In the genomic region with DNA sequence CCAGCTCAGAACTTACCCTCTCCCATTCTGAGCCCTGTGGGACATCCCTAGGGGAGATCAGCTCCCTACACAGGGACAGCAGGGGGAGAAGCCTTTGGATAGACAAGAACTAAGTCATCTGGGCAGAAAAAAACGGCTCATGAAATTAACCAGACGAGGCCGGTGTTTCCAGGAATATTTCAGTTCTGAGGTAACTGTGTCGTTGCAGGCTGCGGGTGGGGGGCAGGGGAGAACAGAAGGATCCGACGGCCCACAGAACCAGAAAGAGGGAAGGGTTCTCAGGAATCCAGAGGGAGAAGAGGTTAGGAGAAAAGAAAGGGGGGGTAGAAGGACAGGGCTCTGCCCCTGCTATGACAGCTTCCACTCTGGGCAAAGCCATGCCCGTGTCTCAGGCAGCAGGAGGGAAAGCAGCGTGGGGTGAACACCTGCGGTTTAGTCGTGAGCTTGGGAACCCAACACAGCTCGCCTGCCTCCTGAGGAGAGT, we compare ENCODE assay signal across 14 cellular contexts. TPM values are rescaled to one million over a fixed set of nuclear protein-coding genes. Genes with fewer than 3 reads are reported as not detected.
A peak's percentile ranks its signal among the peaks of the same experiment; 100 is the strongest.
DNase-seq lines count a peak whose midpoint lies in the region; ATAC-seq and TF ChIP-seq lines count a peak whose summit lies in the region.
"Had no signal": no experiment of that assay in that cellular context is flagged by ENCODE, and none has a peak within 500 bp of the region (broad histone marks: within the 10 kb centered on the region; RNA-seq: fewer than 3 reads in every experiment).

No MANE protein-coding gene starts in this region.

- H3K36me3 ChIP-seq in CD8-positive, alpha-beta T cell (ENCODE audit: insufficient read depth, low read length), result no peaks in the 10 kb centered on the region
- H3K36me3 ChIP-seq in smooth muscle cell (ENCODE audit: low read depth), result no peaks in the 10 kb centered on the region
- no peaks in the 10 kb centered on the region for H3K36me3 ChIP-seq in HAP-1 (replicated peaks)
- H3K36me3 ChIP-seq: right lobe of liver had no signal

- H3F3A ChIP-seq in smooth muscle cell (ENCODE audit: low read depth), result no peaks in the 10 kb centered on the region

- H3K4me1 Mint-ChIP-seq in CD8-positive, alpha-beta T cell (ENCODE audit: low read depth), result peaks cover 70% of the 10 kb centered on the region
- peaks cover 63 to 76% (median 68%) of the 10 kb centered on the region in 3 donors for H3K4me1 Mint-ChIP-seq in T-cell

- H3K79me2 ChIP-seq in smooth muscle cell (ENCODE audit: low read depth), result peaks cover 3% of the 10 kb centered on the region

- no peak for ATAC-seq in CD8-positive, alpha-beta T cell
- no peak for ATAC-seq in T-cell (replicated peaks in 1 of 4)
- ATAC-seq: right lobe of liver had no signal

- no peaks in the 10 kb centered on the region for H3K9me3 Mint-ChIP-seq in CD8-positive, alpha-beta T cell
- no peaks in the 10 kb centered on the region for H3K9me3 Mint-ChIP-seq in T-cell
- H3K9me3 Mint-ChIP-seq: activated CD4-positive, alpha-beta T cell treated with anti-CD3 and anti-CD28 coated beads, Interleukin-2, amount 10 ng/mL, durations not matched to agents 7 days and 5 days had no signal

- in situ Hi-C loops in HAP-1 (cut with MboI; ENCODE audit: low sequenced_read_pairs), result no loop called here

- peaks cover 63% of the 10 kb centered on the region for H4K20me1 ChIP-seq in smooth muscle cell (ENCODE audit: low read depth)

- TF ChIP-seq CTCF in CD8-positive, alpha-beta T cell (IDR thresholded peaks at IDR 0.05), result no peak
- TF ChIP-seq CTCF in smooth muscle cell (IDR thresholded peaks at IDR 0.05; ENCODE audit: borderline replicate concordance, insufficient read depth, poor library complexity, severe bottlenecking), result no peak
- no peak for TF ChIP-seq CTCF in GM10266 (IDR thresholded peaks at IDR 0.05; ENCODE audit: control insufficient read depth, insufficient read depth, low read depth, missing control alignments)

- peaks cover 60% of the 10 kb centered on the region for H3K4me1 ChIP-seq in CD8-positive, alpha-beta T cell (ENCODE audit: insufficient read depth, low read length)
- H3K4me1 ChIP-seq in smooth muscle cell (ENCODE audit: low read depth) (peaks cover 25% of the 10 kb centered on the region), HAP-1 (peaks cover 8% of the 10 kb centered on the region)

- no peak overlapping the region for H3K4me3 ChIP-seq in CD8-positive, alpha-beta T cell (ENCODE audit: low read depth, low read length)
- H3K4me3 ChIP-seq in smooth muscle cell (no peak overlapping the region), HAP-1 (no peak overlapping the region)
- H3K4me3 ChIP-seq: coronary artery, right lobe of liver had no signal

- no peak for DNase-seq in CD8-positive, alpha-beta T cell
- no peak for DNase-seq in T-cell
- DNase-seq in glomerular visceral epithelial cell (ENCODE audit: extremely low spot score), result peak; percentile 89
- no peak for DNase-seq in smooth muscle cell (lab: John Stamatoyannopoulos, UW; ENCODE audit: unreplicated experiment)
- DNase-seq in GM10266 (ENCODE audit: extremely low spot score), result no peak
- DNase-seq in HAP-1 (ENCODE audit: low spot score in 2 of 2), result no peak
- DNase-seq in mesenteric fat pad (ENCODE audit: low spot score), result no peak
- DNase-seq in NCI-H2196 (lab: John Stamatoyannopoulos, UW; ENCODE audit: unreplicated experiment), result no peak
- DNase-seq: activated CD4-positive, alpha-beta T cell treated with anti-CD3 and anti-CD28 coated beads, Interleukin-2, amount 10 ng/mL, durations not matched to agents 7 days and 5 days; activated gamma-delta T cell; NCI-H1092; right lobe of liver had no signal

- H3K27ac ChIP-seq in CD8-positive, alpha-beta T cell (ENCODE audit: low read depth, low read length), result no peak overlapping the region
- H3K27ac ChIP-seq in smooth muscle cell (ENCODE audit: low read depth), result peak overlapping the region; percentile 60
- H3K27ac ChIP-seq: right lobe of liver had no signal

- peak overlapping the region; percentile 39 for H3K27ac Mint-ChIP-seq in CD8-positive, alpha-beta T cell
- H3K27ac Mint-ChIP-seq in T-cell, result peak overlapping the region; percentile 29 to 76
- H3K27ac Mint-ChIP-seq: activated CD4-positive, alpha-beta T cell treated with anti-CD3 and anti-CD28 coated beads, Interleukin-2, amount 10 ng/mL, durations not matched to agents 7 days and 5 days had no signal

- CTCF ChIA-PET in CD8-positive, alpha-beta T cell (lab: Charles Lee), result interaction anchor here (1.1 to 40.7 kb wide), 5 partner anchors 8 to 288 kb away, joined by 3 to 1319 read pairs (median 37); partner anchors contain the start of genes CLCF1, POLD4 and RAD9A
- CTCF ChIA-PET in T-cell (lab: Charles Lee), result interaction anchor here (0.7 to 2.5 kb wide), 5 partner anchors 11 to 20 kb away, joined by 3 to 6 read pairs (median 3); no protein-coding TSS in a partner anchor

- H3K4me2 ChIP-seq in smooth muscle cell, result peak overlapping the region; percentile 100

- peaks cover 8% of the 10 kb centered on the region for H3K27me3 Mint-ChIP-seq in CD8-positive, alpha-beta T cell (ENCODE audit: low read depth)
- H3K27me3 Mint-ChIP-seq in T-cell, result peaks cover 10 to 17% of the 10 kb centered on the region in 2 donors

- no peak overlapping the region for H2AFZ ChIP-seq in smooth muscle cell (ENCODE audit: low read depth)

- peak overlapping the region; percentile 43 for H3K4me3 Mint-ChIP-seq in CD8-positive, alpha-beta T cell
- H3K4me3 Mint-ChIP-seq in T-cell, result no peak overlapping the region
- H3K4me3 Mint-ChIP-seq: activated CD4-positive, alpha-beta T cell treated with anti-CD3 and anti-CD28 coated beads, Interleukin-2, amount 10 ng/mL, durations not matched to agents 7 days and 5 days had no signal

- no peaks in the 10 kb centered on the region for H3K27me3 ChIP-seq in CD8-positive, alpha-beta T cell (ENCODE audit: insufficient read depth, low read length)
- H3K27me3 ChIP-seq in smooth muscle cell (ENCODE audit: low read depth) (no peaks in the 10 kb centered on the region), HAP-1 (ENCODE audit: low read depth) (no peaks in the 10 kb centered on the region)
- H3K27me3 ChIP-seq: right lobe of liver had no signal

- peaks cover 2% of the 10 kb centered on the region for H3K36me3 Mint-ChIP-seq in CD8-positive, alpha-beta T cell
- H3K36me3 Mint-ChIP-seq in T-cell, result peaks cover under 1% of the 10 kb centered on the region

- POLR2A ChIA-PET in CD8-positive, alpha-beta T cell (lab: Charles Lee), result interaction anchor here (0.5 to 1.7 kb wide), 7 partner anchors 7 to 82 kb away, joined by 3 to 11 read pairs (median 3); partner anchors contain the start of genes POLD4 and RAD9A
- POLR2A ChIA-PET in T-cell (lab: Charles Lee), result interaction anchor here (0.6 to 1.8 kb wide), 2 partner anchors 17 to 45 kb away, joined by 3 to 5 read pairs; partner anchors contain the start of gene POLD4 (in 1 of the 2)

- intact Hi-C loops in CD8-positive, alpha-beta T cell (cut with DNase I, micrococcal nuclease), result loop anchor here in 1 of 2 experiments (5.0 kb wide), 1 partner anchor 103 kb away; the partner anchor contains the start of gene GRK2

- WGBS in smooth muscle cell (ENCODE audit: low lambda C conversion rate), result 32% methylated on average over 12 of the region's 12 CpGs

- H3K9me3 ChIP-seq in CD8-positive, alpha-beta T cell (ENCODE audit: low read length), result no peaks in the 10 kb centered on the region
- no peaks in the 10 kb centered on the region for H3K9me3 ChIP-seq in smooth muscle cell (replicated peaks; ENCODE audit: low read depth)
- H3K9me3 ChIP-seq in HAP-1, result no peaks in the 10 kb centered on the region
- H3K9me3 ChIP-seq: right lobe of liver had no signal

- no peak overlapping the region for H3K9ac ChIP-seq in smooth muscle cell (ENCODE audit: low read depth)

RNA-seq across cellular contexts. Expression of gene CLCF1, which starts 3.6 kb away (rescaled TPM):
- 1 to 10 TPM; 7.1 to 7.8 TPM for total RNA-seq in CD8-positive, alpha-beta T cell
- total RNA-seq in T-cell, result 1 to 10 TPM; 2.2 to 8.5 (median 4.1) TPM
- total RNA-seq in smooth muscle cell, result 7.3 and 12.2 TPM in 2 replicates
- polyA plus RNA-seq in smooth muscle cell, result 4.6 and 6.2 TPM in 2 replicates
- 7.7 TPM for total RNA-seq in mesenteric fat pad

RNA-seq across cellular contexts. Expression of gene POLD4, which starts 16.5 kb away (rescaled TPM):
- 10 to 100 TPM; 32.4 to 41.9 TPM for total RNA-seq in CD8-positive, alpha-beta T cell
- 100 to 1,000 TPM in 2 of 5 donors, 10 to 100 TPM in 3; 55.1 to 107 (median 98.0) TPM for total RNA-seq in T-cell
- total RNA-seq in smooth muscle cell, result 61.4 and 78.0 TPM in 2 replicates
- polyA plus RNA-seq in smooth muscle cell, result 113 and 133 TPM in 2 replicates
- 72.9 TPM for total RNA-seq in mesenteric fat pad

RNA-seq across cellular contexts. Expression of gene RAD9A, which starts 21.9 kb away (rescaled TPM):
- total RNA-seq in CD8-positive, alpha-beta T cell, result 10 to 100 TPM; 13.7 to 14.1 TPM
- 10 to 100 TPM; 34.9 to 63.8 (median 56.2) TPM for total RNA-seq in T-cell
- total RNA-seq in smooth muscle cell, result 17.3 and 19.5 TPM in 2 replicates
- 20.3 and 21.4 TPM in 2 replicates for polyA plus RNA-seq in smooth muscle cell
- total RNA-seq in mesenteric fat pad, result 10.4 TPM

RNA-seq across cellular contexts. Expression of gene PPP1CA, which starts 31.8 kb away (rescaled TPM):
- 10 to 100 TPM; 40.5 to 42.2 TPM for total RNA-seq in CD8-positive, alpha-beta T cell
- 100 to 1,000 TPM; 118 to 198 (median 186) TPM for total RNA-seq in T-cell
- 99.3 and 123 TPM in 2 replicates for total RNA-seq in smooth muscle cell
- polyA plus RNA-seq in smooth muscle cell, result 210 and 220 TPM in 2 replicates
- total RNA-seq in mesenteric fat pad, result 92.4 TPM

RNA-seq across cellular contexts. Expression of gene TBC1D10C, which starts 34.0 kb away (rescaled TPM):
- total RNA-seq in CD8-positive, alpha-beta T cell, result 100 to 1,000 TPM; 197 to 201 TPM
- 100 to 1,000 TPM; 288 to 449 (median 436) TPM for total RNA-seq in T-cell
- total RNA-seq in smooth muscle cell, result not detected in 2 replicates
- 0.32 TPM in 1 of 2 replicates, not detected in the other for polyA plus RNA-seq in smooth muscle cell
- 5.3 TPM for total RNA-seq in mesenteric fat pad
- total RNA-seq: lung microvascular endothelial cell had no signal
